22 cellular contexts compared by ENCODE assay signal in the genomic region with DNA sequence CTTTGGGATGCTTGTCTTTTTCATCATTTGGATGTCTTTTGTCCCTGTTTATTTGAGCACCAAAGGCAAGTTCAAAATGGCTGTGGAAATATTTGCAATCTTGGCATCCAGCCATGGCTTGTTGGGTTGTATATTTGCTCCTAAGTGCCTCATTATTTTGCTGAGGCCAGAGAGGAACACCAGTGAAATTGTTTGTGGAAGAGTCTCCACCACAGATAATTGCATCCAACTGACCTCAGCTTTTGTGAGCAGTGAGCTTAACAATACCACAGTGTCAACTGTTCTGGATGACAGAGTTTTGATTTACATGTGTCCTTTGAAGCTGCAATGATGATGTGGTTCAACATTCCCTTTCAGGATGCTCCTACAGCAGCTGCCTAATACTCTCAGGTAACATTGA.
DNase-seq lines count a peak whose midpoint lies in the region; ATAC-seq and TF ChIP-seq lines count a peak whose summit lies in the region.
"Had no signal": no experiment of that assay in that cellular context is flagged by ENCODE, and none has a peak within 500 bp of the region (broad histone marks: within the 10 kb centered on the region; RNA-seq: fewer than 3 reads in every experiment).

No MANE protein-coding gene starts in this region.

- no peak for TF ChIP-seq CTCF in foreskin keratinocyte (conservative IDR thresholded peaks at IDR 0.05)
- TF ChIP-seq CTCF in osteoblast (IDR thresholded peaks at IDR 0.05; ENCODE audit: extremely low read depth, low read depth, low read length) = no peak

- no peaks in the 10 kb centered on the region for H3K9me3 Mint-ChIP-seq in immature natural killer cell
- H3K9me3 Mint-ChIP-seq: activated CD8-positive, alpha-beta T cell treated with anti-CD3 and anti-CD28 coated beads for 36 hours; activated naive CD8-positive, alpha-beta T cell treated with anti-CD3 and anti-CD28 coated beads for 36 hours had no signal

- DNase-seq in COR-L47 (lab: John Stamatoyannopoulos, UW) = peak; percentile 99
- DNase-seq in NCI-H1417 treated with DMSO at 0.1 percent for 48 hours (lab: John Stamatoyannopoulos, UW) = peak; percentile 74
- DNase-seq in NCI-H526 (lab: John Stamatoyannopoulos, UW) = peak; percentile 86 to 92
- DNase-seq in globus pallidus (ENCODE audit: low spot score) = peak; percentile 86
- no peak for DNase-seq in immature natural killer cell
- DNase-seq in foreskin keratinocyte = no peak
- DNase-seq in osteoblast (ENCODE audit: insufficient read length, low spot score, missing footprints) = no peak
- DNase-seq: ACHN; activated CD8-positive, alpha-beta T cell treated with anti-CD3 and anti-CD28 coated beads for 36 hours; activated naive CD8-positive, alpha-beta T cell treated with anti-CD3 and anti-CD28 coated beads for 36 hours; activated T-cell treated with anti-CD3 and anti-CD28 coated beads, Interleukin-2, amount 50 U/mL, for 48 hours; GF-D8; GOT3; left ventricle myocardium inferior; NCI-H1436; stimulated activated CD4-positive, alpha-beta T cell treated with anti-CD3 and anti-CD28 coated beads, Interleukin-4, amount 100 ng/mL, for 24 hours; T-helper 1 cell had no signal

- H3K79me2 ChIP-seq in osteoblast (ENCODE audit: insufficient read depth, low read length) = no peaks in the 10 kb centered on the region

- H3K27me3 ChIP-seq in foreskin keratinocyte (peaks cover 6% of the 10 kb centered on the region), osteoblast (ENCODE audit: insufficient read depth, low read length) (no peaks in the 10 kb centered on the region)
- H3K27me3 ChIP-seq: suprapubic skin had no signal

- H3K4me1 Mint-ChIP-seq in immature natural killer cell = no peaks in the 10 kb centered on the region
- H3K4me1 Mint-ChIP-seq: activated naive CD8-positive, alpha-beta T cell treated with anti-CD3 and anti-CD28 coated beads for 36 hours had no signal

- H3K4me1 ChIP-seq in foreskin keratinocyte = no peaks in the 10 kb centered on the region
- no peaks in the 10 kb centered on the region for H3K4me1 ChIP-seq in osteoblast (ENCODE audit: insufficient read depth, low read length)
- H3K4me1 ChIP-seq: left ventricle myocardium inferior, suprapubic skin had no signal

- no peaks in the 10 kb centered on the region for H3K36me3 Mint-ChIP-seq in immature natural killer cell
- H3K36me3 Mint-ChIP-seq: activated naive CD8-positive, alpha-beta T cell treated with anti-CD3 and anti-CD28 coated beads for 36 hours; brain had no signal

- no peaks in the 10 kb centered on the region for H3K36me3 ChIP-seq in osteoblast (ENCODE audit: insufficient read depth, low read length)
- H3K36me3 ChIP-seq: left ventricle myocardium inferior, suprapubic skin had no signal

- peaks cover 0 to 6% (median 3%) of the 10 kb centered on the region in 3 donors for H3K27me3 Mint-ChIP-seq in immature natural killer cell (ENCODE audit: low read depth in 3 of 3)
- H3K27me3 Mint-ChIP-seq: brain had no signal

- H3K4me2 ChIP-seq in osteoblast (ENCODE audit: insufficient read depth, low read length) = no peak overlapping the region

- ATAC-seq in HG02678 (IDR thresholded peaks at IDR 0.05; ENCODE audit: unreplicated experiment) (no peak), foreskin keratinocyte (no peak)
- ATAC-seq: activated CD8-positive, alpha-beta T cell treated with anti-CD3 and anti-CD28 coated beads for 36 hours had no signal

- H3K9me3 ChIP-seq in osteoblast (ENCODE audit: low read depth, low read length) = no peaks in the 10 kb centered on the region
- H3K9me3 ChIP-seq: left ventricle myocardium inferior, suprapubic skin had no signal

- H3K4me3 ChIP-seq in osteoblast (ENCODE audit: insufficient read depth, low read length) = no peak overlapping the region
- H3K4me3 ChIP-seq: coronary artery, left ventricle myocardium inferior, skin epidermis, suprapubic skin had no signal

- no peak overlapping the region for H3K27ac ChIP-seq in foreskin keratinocyte
- H3K27ac ChIP-seq in osteoblast (ENCODE audit: low read depth, low read length) = no peak overlapping the region
- H3K27ac ChIP-seq: coronary artery, left ventricle myocardium inferior, skin epidermis, suprapubic skin had no signal

- no peak overlapping the region for H2AFZ ChIP-seq in osteoblast (ENCODE audit: low read length)

- H3K27ac Mint-ChIP-seq in immature natural killer cell = no peak overlapping the region
- H3K27ac Mint-ChIP-seq: activated CD8-positive, alpha-beta T cell treated with anti-CD3 and anti-CD28 coated beads for 36 hours; activated naive CD8-positive, alpha-beta T cell treated with anti-CD3 and anti-CD28 coated beads for 36 hours; brain had no signal

- H3K4me3 Mint-ChIP-seq in immature natural killer cell = no peak overlapping the region
- H3K4me3 Mint-ChIP-seq: activated CD8-positive, alpha-beta T cell treated with anti-CD3 and anti-CD28 coated beads for 36 hours; activated naive CD8-positive, alpha-beta T cell treated with anti-CD3 and anti-CD28 coated beads for 36 hours; brain had no signal

- no peaks in the 10 kb centered on the region for H4K20me1 ChIP-seq in osteoblast (ENCODE audit: insufficient read depth, low read length)

Comparison
In these comparisons a context has a peak if more than half of its experiments do, and no peak if none do; other contexts are left out.
1. DNase-seq: peak in COR-L47 (single experiment), NCI-H1417 treated with DMSO at 0.1 percent for 48 hours (single experiment), NCI-H526 (2 of 2) and globus pallidus (single experiment); none in immature natural killer cell (0 of 3), foreskin keratinocyte (0 of 2) and osteoblast (single experiment).